ENCODE assay signal across 22 cellular contexts in genomic region chr18:9638886-9639285, GRCh38. TPM values are rescaled to one million over a fixed set of nuclear protein-coding genes. Genes with fewer than 3 reads are reported as not detected.
DNase-seq lines count a peak whose midpoint lies in the region; TF ChIP-seq lines count a peak whose summit lies in the region.
"Had no signal": no experiment of that assay in that cellular context is flagged by ENCODE, and none has a peak within 500 bp of the region (broad histone marks: within the 10 kb centered on the region; RNA-seq: fewer than 3 reads in every experiment).

No MANE protein-coding gene starts in this region.

- DNase-seq in mammary epithelial cell: peak; percentile 67
- no peak for DNase-seq in MCF 10A (ENCODE audit: unreplicated experiment)
- peak; percentile 27 for DNase-seq in NCI-H345 treated with DMSO at 0.1 percent for 48 hours (lab: John Stamatoyannopoulos, UW; ENCODE audit: unreplicated experiment)
- DNase-seq in epithelial cell of prostate (ENCODE audit: low read depth, low spot score): no peak
- no peak for DNase-seq in posterior cingulate gyrus
- no peak for DNase-seq in GM10266 (ENCODE audit: extremely low spot score)
- no peak for DNase-seq in activated CD4-positive, alpha-beta T cell treated with anti-CD3 and anti-CD28 coated beads for 1 hour
- no peak for DNase-seq in glutamatergic neuron
- DNase-seq: activated CD8-positive, alpha-beta memory T cell treated with anti-CD3 and anti-CD28 coated beads, Interleukin-2, amount 10 ng/mL, durations not matched to agents 7 days and 5 days; DMS79 treated with DMSO at 0.1 percent for 48 hours; H7; hippocampal formation; Kasumi-1; kidney; NCI-H1694 treated with DMSO at 0.1 percent for 48 hours; stimulated activated CD4-positive, alpha-beta T cell treated with anti-CD3 and anti-CD28 coated beads, Interleukin-12 subunit alpha, Interleukin-12 subunit beta, amount 100 ng/mL, for 4 hours; stimulated activated naive CD4-positive, alpha-beta T cell; T-helper 2 cell; transverse colon had no signal

- peak overlapping the region; percentile 58 for H2AFZ ChIP-seq in mammary epithelial cell (ENCODE audit: low read depth, low read length)

- H3K27ac Mint-ChIP-seq in MCF 10A (ENCODE audit: low read depth, unreplicated experiment): no peak overlapping the region
- H3K27ac Mint-ChIP-seq in glutamatergic neuron (ENCODE audit: unreplicated experiment): no peak overlapping the region
- H3K27ac Mint-ChIP-seq: activated CD8-positive, alpha-beta memory T cell treated with anti-CD3 and anti-CD28 coated beads, Interleukin-2, amount 10 ng/mL, durations not matched to agents 7 days and 5 days; nephron had no signal

- intact Hi-C loops in mammary epithelial cell (cut with micrococcal nuclease): no loop called here
- intact Hi-C loops in MCF 10A (cut with micrococcal nuclease): no loop called here
- intact Hi-C loops in posterior cingulate gyrus (cut with DNase I): no loop called here

- H3K4me1 Mint-ChIP-seq in MCF 10A (ENCODE audit: insufficient read depth, unreplicated experiment) (peaks cover 8% of the 10 kb centered on the region), glutamatergic neuron (ENCODE audit: low read depth, unreplicated experiment) (no peaks in the 10 kb centered on the region)
- H3K4me1 Mint-ChIP-seq: activated CD8-positive, alpha-beta memory T cell treated with anti-CD3 and anti-CD28 coated beads, Interleukin-2, amount 10 ng/mL, durations not matched to agents 7 days and 5 days had no signal

- peak overlapping the region; percentile 35 for H3K4me2 ChIP-seq in mammary epithelial cell (ENCODE audit: insufficient read depth, low read depth, low read length)

- no peak overlapping the region for H3K4me3 ChIP-seq in mammary epithelial cell (replicated peaks in 1 of 3; ENCODE audit: insufficient read depth in 1 of 3, low read depth in 2 of 3, low read length in 3 of 3)
- H3K4me3 ChIP-seq: cardiac muscle cell, transverse colon had no signal

- no peaks in the 10 kb centered on the region for H4K20me1 ChIP-seq in mammary epithelial cell (ENCODE audit: insufficient read depth, low read length)

- H3K9me3 Mint-ChIP-seq in MCF 10A (ENCODE audit: unreplicated experiment) (peaks cover 17% of the 10 kb centered on the region), glutamatergic neuron (ENCODE audit: unreplicated experiment) (peaks cover 2% of the 10 kb centered on the region)
- H3K9me3 Mint-ChIP-seq: nephron had no signal

- in situ Hi-C loops in mammary epithelial cell (cut with MboI; ENCODE audit: low sequenced_read_pairs in 2 of 2): no loop called here

- H3K9ac ChIP-seq in mammary epithelial cell (ENCODE audit: insufficient read depth, low read length): no peak overlapping the region

- dilution Hi-C loops in mammary epithelial cell (cut with HindIII; ENCODE audit: low sequenced_read_pairs): no loop called here

- BruUV-seq in mammary epithelial cell (replicated peaks; lab: Mats Ljungman, UMichigan): no TSS peak
- BruUV-seq in MCF 10A (replicated peaks; lab: Mats Ljungman, UMichigan): no TSS peak

- 39% methylated on average over 4 of the region's 4 CpGs for WGBS in mammary epithelial cell (ENCODE audit: low coverage, missing lambda C conversion rate)

- H3K27ac ChIP-seq in mammary epithelial cell (ENCODE audit: insufficient read depth, low read depth, low read length) (peak overlapping the region; percentile 42), epithelial cell of prostate (peak overlapping the region; percentile 85)
- H3K27ac ChIP-seq: C4-2B, cardiac muscle cell, transverse colon had no signal

- H3K4me1 ChIP-seq in mammary epithelial cell (ENCODE audit: insufficient read depth, low read length): peaks cover 26% of the 10 kb centered on the region

- CTCF ChIA-PET in mammary epithelial cell (lab: Charles Lee; ENCODE audit: low non-redundant PET): no interaction called here
- CTCF ChIA-PET in MCF 10A (lab: Yijun Ruan, JAX): interaction anchor here (0.9 to 1.3 kb wide), 2 partner anchors 10 to 23 kb away, joined by 3 to 4 read pairs; no protein-coding TSS in a partner anchor

- H3K9me3 ChIP-seq in mammary epithelial cell (replicated peaks; ENCODE audit: insufficient read depth, low read length): peaks cover 2% of the 10 kb centered on the region

- no peaks in the 10 kb centered on the region for H3K27me3 ChIP-seq in mammary epithelial cell (ENCODE audit: insufficient read depth, low read length)
- H3K27me3 ChIP-seq: cardiac muscle cell, transverse colon had no signal

- no peaks in the 10 kb centered on the region for H3K36me3 ChIP-seq in mammary epithelial cell (ENCODE audit: insufficient read depth, low read length)
- H3K36me3 ChIP-seq: cardiac muscle cell, transverse colon had no signal

- no peaks in the 10 kb centered on the region for H3K79me2 ChIP-seq in mammary epithelial cell (ENCODE audit: insufficient read depth, low read length)

- no peaks in the 10 kb centered on the region for H3K27me3 Mint-ChIP-seq in MCF 10A (ENCODE audit: insufficient read depth, unreplicated experiment)
- peaks cover 2% of the 10 kb centered on the region for H3K27me3 Mint-ChIP-seq in glutamatergic neuron (ENCODE audit: unreplicated experiment)

- no peak for TF ChIP-seq CTCF in mammary epithelial cell (conservative IDR thresholded peaks at IDR 0.05 in 1 of 2, IDR thresholded peaks at IDR 0.05 in 1 of 2; ENCODE audit: extremely low read depth in 1 of 2, insufficient read depth in 1 of 2, low read depth in 1 of 2, low read length in 2 of 2)
- no peak for TF ChIP-seq CTCF in MCF 10A (IDR thresholded peaks at IDR 0.05; ENCODE audit: unreplicated experiment)
- no peak for TF ChIP-seq CTCF in GM10266 (IDR thresholded peaks at IDR 0.05; ENCODE audit: control insufficient read depth, insufficient read depth, low read depth, missing control alignments)
- no peak for TF ChIP-seq CTCF in glutamatergic neuron (IDR thresholded peaks at IDR 0.05; ENCODE audit: partially characterized antibody, unreplicated experiment)

- POLR2A ChIA-PET in MCF 10A (lab: Yijun Ruan, JAX): interaction anchor here (0.7 to 2.2 kb wide), 7 partner anchors 10 to 212 kb away, joined by 3 to 10 read pairs (median 5); no protein-coding TSS in a partner anchor

- no peaks in the 10 kb centered on the region for H3K36me3 Mint-ChIP-seq in MCF 10A (ENCODE audit: insufficient read depth, unreplicated experiment)
- no peaks in the 10 kb centered on the region for H3K36me3 Mint-ChIP-seq in glutamatergic neuron (ENCODE audit: unreplicated experiment)
- H3K36me3 Mint-ChIP-seq: activated CD8-positive, alpha-beta memory T cell treated with anti-CD3 and anti-CD28 coated beads, Interleukin-2, amount 10 ng/mL, durations not matched to agents 7 days and 5 days had no signal

- H3K4me3 Mint-ChIP-seq in MCF 10A (ENCODE audit: unreplicated experiment): no peak overlapping the region
- H3K4me3 Mint-ChIP-seq in glutamatergic neuron (ENCODE audit: unreplicated experiment): no peak overlapping the region
- H3K4me3 Mint-ChIP-seq: activated CD8-positive, alpha-beta memory T cell treated with anti-CD3 and anti-CD28 coated beads, Interleukin-2, amount 10 ng/mL, durations not matched to agents 7 days and 5 days; nephron had no signal

RNA-seq across cellular contexts. Expression of gene PPP4R1, which starts 24.5 kb away (rescaled TPM):
- total RNA-seq in mammary epithelial cell (100 to 1,000 TPM in 1 of 2 donors, 10 to 100 TPM in 1; 89.7 to 163 TPM), MCF 10A (2022) (88.0 and 109 TPM in 2 replicates), glutamatergic neuron (ENCODE audit: unreplicated experiment) (136 TPM)
- polyA plus RNA-seq in mammary epithelial cell: 133 TPM
- polyA minus RNA-seq in mammary epithelial cell: 117 TPM

Comparison
In these comparisons a context has a peak if more than half of its experiments do, and no peak if none do; other contexts are left out.
1. DNase-seq: peak in mammary epithelial cell (single experiment) and NCI-H345 treated with DMSO at 0.1 percent for 48 hours (single experiment); none in MCF 10A (single experiment), epithelial cell of prostate (single experiment), posterior cingulate gyrus (0 of 10), GM10266 (single experiment), activated CD4-positive, alpha-beta T cell treated with anti-CD3 and anti-CD28 coated beads for 1 hour (single experiment) and glutamatergic neuron (single experiment).